2 cellular contexts compared by ENCODE assay signal in the genomic region with DNA sequence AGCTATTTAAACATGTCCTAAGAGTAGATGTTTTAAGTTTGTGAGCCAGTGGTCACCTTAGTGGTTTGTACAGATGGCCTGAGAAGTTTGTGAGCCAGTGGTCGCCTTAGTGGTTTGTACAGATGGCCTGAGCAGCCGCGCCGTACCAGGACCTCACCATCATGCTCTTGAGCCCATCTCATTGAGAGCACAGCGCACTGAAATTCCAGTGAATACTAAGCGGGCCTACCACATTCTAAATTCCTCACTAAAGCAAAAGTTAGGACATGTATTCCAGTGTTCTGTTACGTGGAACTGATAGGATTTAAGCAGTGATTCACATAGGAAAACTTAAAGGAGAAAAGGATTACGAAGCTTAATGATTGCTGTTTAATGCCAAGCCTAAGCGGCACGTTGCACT.
TF ChIP-seq lines count a peak whose summit lies in the region.

No MANE protein-coding gene starts in this region.

TF ChIP-seq in GM23338, 12 proteins besides CTCF, POLR2A, EP300 and RAD21 (continues in another document):
- TF ChIP-seq STAT1 (IDR thresholded peaks at IDR 0.05; ENCODE audit: unreplicated experiment) (no peak), JUNB (IDR thresholded peaks at IDR 0.05; ENCODE audit: unreplicated experiment) (no peak), CREB1 (CRISPR knock-in tag; IDR thresholded peaks at IDR 0.05; ENCODE audit: low read depth) (no peak), ZNF114 (CRISPR knock-in tag; IDR thresholded peaks at IDR 0.05) (no peak), ZNF331 (CRISPR knock-in tag; IDR thresholded peaks at IDR 0.05; ENCODE audit: low read depth) (no peak), POLR2AphosphoS5 (IDR thresholded peaks at IDR 0.05; ENCODE audit: low read depth) (no peak), EZH2 (IDR thresholded peaks at IDR 0.05; ENCODE audit: low read depth, unreplicated experiment) (no peak), EZH2phosphoT487 (IDR thresholded peaks at IDR 0.05; ENCODE audit: unreplicated experiment) (no peak), NANOG (IDR thresholded peaks at IDR 0.05; ENCODE audit: borderline replicate concordance) (no peak)
- TF ChIP-seq, protein P1, sequence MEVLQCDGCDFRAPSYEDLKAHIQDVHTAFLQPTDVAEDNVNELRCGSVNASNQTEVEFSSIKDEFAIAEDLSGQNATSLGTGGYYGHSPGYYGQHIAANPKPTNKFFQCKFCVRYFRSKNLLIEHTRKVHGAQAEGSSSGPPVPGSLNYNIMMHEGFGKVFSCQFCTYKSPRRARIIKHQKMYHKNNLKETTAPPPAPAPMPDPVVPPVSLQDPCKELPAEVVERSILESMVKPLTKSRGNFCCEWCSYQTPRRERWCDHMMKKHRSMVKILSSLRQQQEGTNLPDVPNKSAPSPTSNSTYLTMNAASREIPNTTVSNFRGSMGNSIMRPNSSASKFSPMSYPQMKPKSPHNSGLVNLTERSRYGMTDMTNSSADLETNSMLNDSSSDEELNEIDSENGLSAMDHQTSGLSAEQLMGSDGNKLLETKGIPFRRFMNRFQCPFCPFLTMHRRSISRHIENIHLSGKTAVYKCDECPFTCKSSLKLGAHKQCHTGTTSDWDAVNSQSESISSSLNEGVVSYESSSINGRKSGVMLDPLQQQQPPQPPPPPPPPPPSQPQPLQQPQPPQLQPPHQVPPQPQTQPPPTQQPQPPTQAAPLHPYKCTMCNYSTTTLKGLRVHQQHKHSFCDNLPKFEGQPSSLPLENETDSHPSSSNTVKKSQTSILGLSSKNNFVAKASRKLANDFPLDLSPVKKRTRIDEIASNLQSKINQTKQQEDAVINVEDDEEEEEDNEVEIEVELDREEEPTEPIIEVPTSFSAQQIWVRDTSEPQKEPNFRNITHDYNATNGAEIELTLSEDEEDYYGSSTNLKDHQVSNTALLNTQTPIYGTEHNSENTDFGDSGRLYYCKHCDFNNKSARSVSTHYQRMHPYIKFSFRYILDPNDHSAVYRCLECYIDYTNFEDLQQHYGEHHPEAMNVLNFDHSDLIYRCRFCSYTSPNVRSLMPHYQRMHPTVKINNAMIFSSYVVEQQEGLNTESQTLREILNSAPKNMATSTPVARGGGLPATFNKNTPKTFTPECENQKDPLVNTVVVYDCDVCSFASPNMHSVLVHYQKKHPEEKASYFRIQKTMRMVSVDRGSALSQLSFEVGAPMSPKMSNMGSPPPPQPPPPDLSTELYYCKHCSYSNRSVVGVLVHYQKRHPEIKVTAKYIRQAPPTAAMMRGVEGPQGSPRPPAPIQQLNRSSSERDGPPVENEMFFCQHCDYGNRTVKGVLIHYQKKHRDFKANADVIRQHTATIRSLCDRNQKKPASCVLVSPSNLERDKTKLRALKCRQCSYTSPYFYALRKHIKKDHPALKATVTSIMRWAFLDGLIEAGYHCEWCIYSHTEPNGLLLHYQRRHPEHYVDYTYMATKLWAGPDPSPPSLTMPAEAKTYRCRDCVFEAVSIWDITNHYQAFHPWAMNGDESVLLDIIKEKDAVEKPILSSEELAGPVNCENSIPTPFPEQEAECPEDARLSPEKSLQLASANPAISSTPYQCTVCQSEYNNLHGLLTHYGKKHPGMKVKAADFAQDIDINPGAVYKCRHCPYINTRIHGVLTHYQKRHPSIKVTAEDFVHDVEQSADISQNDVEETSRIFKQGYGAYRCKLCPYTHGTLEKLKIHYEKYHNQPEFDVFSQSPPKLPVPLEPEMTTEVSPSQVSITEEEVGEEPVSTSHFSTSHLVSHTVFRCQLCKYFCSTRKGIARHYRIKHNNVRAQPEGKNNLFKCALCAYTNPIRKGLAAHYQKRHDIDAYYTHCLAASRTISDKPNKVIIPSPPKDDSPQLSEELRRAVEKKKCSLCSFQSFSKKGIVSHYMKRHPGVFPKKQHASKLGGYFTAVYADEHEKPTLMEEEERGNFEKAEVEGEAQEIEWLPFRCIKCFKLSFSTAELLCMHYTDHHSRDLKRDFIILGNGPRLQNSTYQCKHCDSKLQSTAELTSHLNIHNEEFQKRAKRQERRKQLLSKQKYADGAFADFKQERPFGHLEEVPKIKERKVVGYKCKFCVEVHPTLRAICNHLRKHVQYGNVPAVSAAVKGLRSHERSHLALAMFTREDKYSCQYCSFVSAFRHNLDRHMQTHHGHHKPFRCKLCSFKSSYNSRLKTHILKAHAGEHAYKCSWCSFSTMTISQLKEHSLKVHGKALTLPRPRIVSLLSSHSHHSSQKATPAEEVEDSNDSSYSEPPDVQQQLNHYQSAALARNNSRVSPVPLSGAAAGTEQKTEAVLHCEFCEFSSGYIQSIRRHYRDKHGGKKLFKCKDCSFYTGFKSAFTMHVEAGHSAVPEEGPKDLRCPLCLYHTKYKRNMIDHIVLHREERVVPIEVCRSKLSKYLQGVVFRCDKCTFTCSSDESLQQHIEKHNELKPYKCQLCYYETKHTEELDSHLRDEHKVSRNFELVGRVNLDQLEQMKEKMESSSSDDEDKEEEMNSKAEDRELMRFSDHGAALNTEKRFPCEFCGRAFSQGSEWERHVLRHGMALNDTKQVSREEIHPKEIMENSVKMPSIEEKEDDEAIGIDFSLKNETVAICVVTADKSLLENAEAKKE (CRISPR knock-in tag; IDR thresholded peaks at IDR 0.05), result no peak
- TF ChIP-seq, protein P2, sequence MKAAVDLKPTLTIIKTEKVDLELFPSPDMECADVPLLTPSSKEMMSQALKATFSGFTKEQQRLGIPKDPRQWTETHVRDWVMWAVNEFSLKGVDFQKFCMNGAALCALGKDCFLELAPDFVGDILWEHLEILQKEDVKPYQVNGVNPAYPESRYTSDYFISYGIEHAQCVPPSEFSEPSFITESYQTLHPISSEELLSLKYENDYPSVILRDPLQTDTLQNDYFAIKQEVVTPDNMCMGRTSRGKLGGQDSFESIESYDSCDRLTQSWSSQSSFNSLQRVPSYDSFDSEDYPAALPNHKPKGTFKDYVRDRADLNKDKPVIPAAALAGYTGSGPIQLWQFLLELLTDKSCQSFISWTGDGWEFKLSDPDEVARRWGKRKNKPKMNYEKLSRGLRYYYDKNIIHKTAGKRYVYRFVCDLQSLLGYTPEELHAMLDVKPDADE (IDR thresholded peaks at IDR 0.05), result no peak

TF ChIP-seq in GM12878, 131 proteins besides CTCF, POLR2A, EP300 and RAD21:
- TF ChIP-seq, protein P3, sequence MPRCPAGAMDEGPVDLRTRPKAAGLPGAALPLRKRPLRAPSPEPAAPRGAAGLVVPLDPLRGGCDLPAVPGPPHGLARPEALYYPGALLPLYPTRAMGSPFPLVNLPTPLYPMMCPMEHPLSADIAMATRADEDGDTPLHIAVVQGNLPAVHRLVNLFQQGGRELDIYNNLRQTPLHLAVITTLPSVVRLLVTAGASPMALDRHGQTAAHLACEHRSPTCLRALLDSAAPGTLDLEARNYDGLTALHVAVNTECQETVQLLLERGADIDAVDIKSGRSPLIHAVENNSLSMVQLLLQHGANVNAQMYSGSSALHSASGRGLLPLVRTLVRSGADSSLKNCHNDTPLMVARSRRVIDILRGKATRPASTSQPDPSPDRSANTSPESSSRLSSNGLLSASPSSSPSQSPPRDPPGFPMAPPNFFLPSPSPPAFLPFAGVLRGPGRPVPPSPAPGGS (IDR thresholded peaks at IDR 0.05; ENCODE audit: borderline replicate concordance, insufficient read depth, low read depth, low read length, poor library complexity, severe bottlenecking), result no peak
- no peak for TF ChIP-seq TARDBP (IDR thresholded peaks at IDR 0.05; ENCODE audit: borderline replicate concordance)
- TF ChIP-seq, protein P4, sequence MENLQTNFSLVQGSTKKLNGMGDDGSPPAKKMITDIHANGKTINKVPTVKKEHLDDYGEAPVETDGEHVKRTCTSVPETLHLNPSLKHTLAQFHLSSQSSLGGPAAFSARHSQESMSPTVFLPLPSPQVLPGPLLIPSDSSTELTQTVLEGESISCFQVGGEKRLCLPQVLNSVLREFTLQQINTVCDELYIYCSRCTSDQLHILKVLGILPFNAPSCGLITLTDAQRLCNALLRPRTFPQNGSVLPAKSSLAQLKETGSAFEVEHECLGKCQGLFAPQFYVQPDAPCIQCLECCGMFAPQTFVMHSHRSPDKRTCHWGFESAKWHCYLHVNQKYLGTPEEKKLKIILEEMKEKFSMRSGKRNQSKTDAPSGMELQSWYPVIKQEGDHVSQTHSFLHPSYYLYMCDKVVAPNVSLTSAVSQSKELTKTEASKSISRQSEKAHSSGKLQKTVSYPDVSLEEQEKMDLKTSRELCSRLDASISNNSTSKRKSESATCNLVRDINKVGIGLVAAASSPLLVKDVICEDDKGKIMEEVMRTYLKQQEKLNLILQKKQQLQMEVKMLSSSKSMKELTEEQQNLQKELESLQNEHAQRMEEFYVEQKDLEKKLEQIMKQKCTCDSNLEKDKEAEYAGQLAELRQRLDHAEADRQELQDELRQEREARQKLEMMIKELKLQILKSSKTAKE (IDR thresholded peaks at IDR 0.05; ENCODE audit: low read depth, poor library complexity, severe bottlenecking), result no peak
- TF ChIP-seq SIN3A (IDR thresholded peaks at IDR 0.05; ENCODE audit: low read depth, low read length), result no peak
- TF ChIP-seq CHD4 (IDR thresholded peaks at IDR 0.05), result no peak
- TF ChIP-seq MEF2B (IDR thresholded peaks at IDR 0.05; ENCODE audit: partially characterized antibody, poor library complexity, severe bottlenecking), result no peak
- no peak for TF ChIP-seq EZH2 (IDR thresholded peaks at IDR 0.05; ENCODE audit: borderline replicate concordance, control insufficient read depth, low read depth, low read length)
- TF ChIP-seq FOS (IDR thresholded peaks at IDR 0.05; ENCODE audit: borderline replicate concordance, extremely low read depth, insufficient read length), result no peak
- TF ChIP-seq, protein P5, sequence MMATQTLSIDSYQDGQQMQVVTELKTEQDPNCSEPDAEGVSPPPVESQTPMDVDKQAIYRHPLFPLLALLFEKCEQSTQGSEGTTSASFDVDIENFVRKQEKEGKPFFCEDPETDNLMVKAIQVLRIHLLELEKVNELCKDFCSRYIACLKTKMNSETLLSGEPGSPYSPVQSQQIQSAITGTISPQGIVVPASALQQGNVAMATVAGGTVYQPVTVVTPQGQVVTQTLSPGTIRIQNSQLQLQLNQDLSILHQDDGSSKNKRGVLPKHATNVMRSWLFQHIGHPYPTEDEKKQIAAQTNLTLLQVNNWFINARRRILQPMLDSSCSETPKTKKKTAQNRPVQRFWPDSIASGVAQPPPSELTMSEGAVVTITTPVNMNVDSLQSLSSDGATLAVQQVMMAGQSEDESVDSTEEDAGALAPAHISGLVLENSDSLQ (IDR thresholded peaks at IDR 0.05), result no peak
